In the genomic region with DNA sequence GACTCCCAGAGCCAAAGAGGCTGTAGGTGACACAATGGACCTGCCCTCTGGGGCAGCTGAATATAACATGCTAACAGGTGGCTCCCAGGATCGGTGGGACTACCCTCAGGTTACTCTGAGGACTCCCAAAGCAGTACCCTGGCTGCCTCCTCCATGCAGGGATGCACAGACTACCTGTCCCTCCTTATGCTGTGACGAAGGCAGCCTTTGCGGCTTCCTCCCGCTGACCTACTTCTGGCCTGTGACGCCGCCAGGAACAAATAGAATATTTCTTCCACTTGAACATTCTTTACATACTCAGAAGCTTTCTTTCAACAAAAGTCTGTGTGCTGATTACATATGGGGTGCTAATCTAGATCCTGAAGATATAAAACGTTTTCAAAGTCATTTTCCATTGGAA, we compare ENCODE assay signal across 11 cellular contexts. TPM values are rescaled to one million over a fixed set of nuclear protein-coding genes. Genes with fewer than 3 reads are reported as not detected.
DNase-seq lines count a peak whose midpoint lies in the region; ATAC-seq lines count a peak whose summit lies in the region.
"Had no signal": no experiment of that assay in that cellular context is flagged by ENCODE, and none has a peak within 500 bp of the region (broad histone marks: within the 10 kb centered on the region; RNA-seq: fewer than 3 reads in every experiment).

No MANE protein-coding gene starts in this region.

- peak overlapping the region; percentile 49 for H3K4me3 Mint-ChIP-seq in activated T-cell treated with anti-CD3 and anti-CD28 coated beads, Interleukin-2, amount 50 U/mL, for 4 hours
- H3K4me3 Mint-ChIP-seq in immature natural killer cell: peak overlapping the region in 4 of 5 donors; percentile 8 to 32 (median 15)

- no peaks in the 10 kb centered on the region for H3K9me3 Mint-ChIP-seq in activated T-cell treated with anti-CD3 and anti-CD28 coated beads, Interleukin-2, amount 50 U/mL, for 4 hours
- no peaks in the 10 kb centered on the region for H3K9me3 Mint-ChIP-seq in immature natural killer cell

- no peak overlapping the region for H3K4me3 ChIP-seq in thymus (ENCODE audit: low read length)

- peaks cover 89% of the 10 kb centered on the region for H3K4me1 Mint-ChIP-seq in activated T-cell treated with anti-CD3 and anti-CD28 coated beads, Interleukin-2, amount 50 U/mL, for 4 hours (ENCODE audit: low read depth)
- H3K4me1 Mint-ChIP-seq in immature natural killer cell: peaks cover 38 to 52% of the 10 kb centered on the region in 2 donors

- peak; percentile 13 to 34 for ATAC-seq in activated T-cell treated with anti-CD3 and anti-CD28 coated beads, Interleukin-2, amount 50 U/mL, for 4 hours
- no peak for ATAC-seq in HG02852 (IDR thresholded peaks at IDR 0.05; ENCODE audit: unreplicated experiment)

- no peaks in the 10 kb centered on the region for H3K36me3 ChIP-seq in thymus (ENCODE audit: control insufficient read depth, insufficient read depth)

- 68% methylated on average over 7 of the region's 7 CpGs for WGBS in thymus

- no peaks in the 10 kb centered on the region for H3K27me3 ChIP-seq in thymus (ENCODE audit: control insufficient read depth, insufficient read depth)

- no peaks in the 10 kb centered on the region for H3K36me3 Mint-ChIP-seq in activated T-cell treated with anti-CD3 and anti-CD28 coated beads, Interleukin-2, amount 50 U/mL, for 4 hours (ENCODE audit: insufficient read depth)
- peaks cover 0 to 4% (median 3%) of the 10 kb centered on the region in 3 donors for H3K36me3 Mint-ChIP-seq in immature natural killer cell

- H3K9me3 ChIP-seq in thymus (ENCODE audit: control insufficient read depth): no peaks in the 10 kb centered on the region

- H3K27ac ChIP-seq in thymus (ENCODE audit: low read depth): peak overlapping the region; percentile 87

- no peaks in the 10 kb centered on the region for H3K27me3 Mint-ChIP-seq in activated T-cell treated with anti-CD3 and anti-CD28 coated beads, Interleukin-2, amount 50 U/mL, for 4 hours (ENCODE audit: low read depth)
- H3K27me3 Mint-ChIP-seq in immature natural killer cell (ENCODE audit: low read depth in 3 of 3): peaks cover 0 to 3% (median 3%) of the 10 kb centered on the region in 3 donors
- H3K27me3 Mint-ChIP-seq: naive B cell had no signal

- DNase-seq in NCI-H510A treated with DMSO at 0.1 percent for 48 hours (lab: John Stamatoyannopoulos, UW) (peak; percentile 75), NCI-H510A (lab: John Stamatoyannopoulos, UW) (no peak), immature natural killer cell (peak; percentile 37 to 51 (median 37)), NCI-H526 treated with DMSO at 0.1 percent for 48 hours (lab: John Stamatoyannopoulos, UW) (no peak), iPS-NIHi11 (ENCODE audit: low spot score) (no peak)
- DNase-seq in activated T-cell treated with anti-CD3 and anti-CD28 coated beads, Interleukin-2, amount 50 U/mL, for 4 hours: peak; percentile 50
- DNase-seq: caudate nucleus, naive B cell, NCI-H2227 treated with DMSO at 0.1 percent for 48 hours had no signal

- H3K4me1 ChIP-seq in thymus (ENCODE audit: control insufficient read depth, insufficient read depth, low read length): peaks cover 21% of the 10 kb centered on the region

- H3K27ac Mint-ChIP-seq in immature natural killer cell: peak overlapping the region; percentile 29 to 91 (median 83)

RNA-seq across cellular contexts. Expression of a gene that starts 58.7 kb away (rescaled TPM):
- total RNA-seq in activated T-cell treated with anti-CD3 and anti-CD28 coated beads, Interleukin-2, amount 50 U/mL, for 4 hours: 100 to 1,000 TPM; 107 to 166 (median 129) TPM
- polyA plus RNA-seq in immature natural killer cell (10 to 100 TPM; 45.8 to 68.1 (median 68.0) TPM), thymus (59.5 TPM)

Comparison
In these comparisons a context has a peak if more than half of its experiments do, and no peak if none do; other contexts are left out.
1. DNase-seq: peak in NCI-H510A treated with DMSO at 0.1 percent for 48 hours (single experiment), activated T-cell treated with anti-CD3 and anti-CD28 coated beads, Interleukin-2, amount 50 U/mL, for 4 hours (single experiment) and immature natural killer cell (3 of 3); none in NCI-H510A (single experiment), NCI-H526 treated with DMSO at 0.1 percent for 48 hours (single experiment) and iPS-NIHi11 (single experiment).